12 cellular contexts compared by ENCODE assay signal in the genomic region with DNA sequence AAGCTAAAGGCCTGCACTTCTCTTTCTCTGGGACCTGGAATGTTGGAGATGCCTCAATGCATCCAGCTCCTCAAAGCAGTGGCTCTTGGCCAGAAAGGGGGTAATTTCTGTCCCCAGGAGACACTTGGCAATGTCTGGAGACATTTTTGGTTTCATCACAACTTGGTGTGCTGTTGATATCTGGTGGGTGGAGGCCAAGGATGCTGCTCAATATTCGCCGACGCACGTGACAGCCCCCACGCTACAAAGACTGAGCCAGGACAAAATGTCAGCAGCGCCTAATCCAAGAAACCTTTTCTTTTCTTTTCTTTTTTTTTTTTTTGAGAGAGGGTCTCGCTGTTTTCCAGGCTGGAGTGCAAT.
"Had no signal": no experiment of that assay in that cellular context is flagged by ENCODE, and none has a peak within 500 bp of the region (broad histone marks: within the 10 kb centered on the region; RNA-seq: fewer than 3 reads in every experiment).

No MANE protein-coding gene starts in this region.

- H2AFZ ChIP-seq: neural progenitor cell, parathyroid adenoma had no signal

- H3K4me3 Mint-ChIP-seq: activated naive CD8-positive, alpha-beta T cell treated with anti-CD3 and anti-CD28 coated beads, Interleukin-2, amount 10 ng/mL, durations not matched to agents 7 days and 5 days; mesothelial cell of epicardium; neural progenitor cell; T-helper 2 cell treated with Interferon-gamma antibody and Interleukin-4, amounts not matched to agents 5 μg/mL and 100 μg/mL, for 36 hours had no signal

- H3K36me3 Mint-ChIP-seq: activated naive CD8-positive, alpha-beta T cell treated with anti-CD3 and anti-CD28 coated beads, Interleukin-2, amount 10 ng/mL, durations not matched to agents 7 days and 5 days had no signal

- H3K27ac ChIP-seq: lower lobe of right lung, neural progenitor cell, parathyroid adenoma had no signal

- ATAC-seq: activated CD4-positive, CD25-positive, alpha-beta regulatory T cell treated with anti-CD3 and anti-CD28 coated beads, Interleukin-2, amount 50 U/mL, for 24 hours; stimulated activated naive CD8-positive, alpha-beta T cell treated with anti-CD3 and anti-CD28 coated beads, Interleukin-15, Interleukin-2, amounts not matched to agents 100 U/mL and 50 U/mL, for 24 hours had no signal

- DNase-seq: activated naive CD4-positive, alpha-beta T cell; activated naive CD8-positive, alpha-beta T cell treated with anti-CD3 and anti-CD28 coated beads, Interleukin-2, amount 10 ng/mL, durations not matched to agents 7 days and 5 days; lower lobe of right lung; stimulated activated naive CD8-positive, alpha-beta T cell treated with anti-CD3 and anti-CD28 coated beads, Interleukin-15, Interleukin-2, amounts not matched to agents 100 U/mL and 50 U/mL, for 24 hours; SW 1271; trophoblast cell had no signal

- H3K4me2 ChIP-seq: neural progenitor cell had no signal

- H3K79me2 ChIP-seq: parathyroid adenoma had no signal

- H3K4me1 ChIP-seq: neural progenitor cell, parathyroid adenoma had no signal

- H3K36me3 ChIP-seq: lower lobe of right lung, neural progenitor cell had no signal

- H3K9ac ChIP-seq: neural progenitor cell, parathyroid adenoma had no signal

- H3K9me3 Mint-ChIP-seq: activated naive CD8-positive, alpha-beta T cell treated with anti-CD3 and anti-CD28 coated beads, Interleukin-2, amount 10 ng/mL, durations not matched to agents 7 days and 5 days; mesothelial cell of epicardium; neural progenitor cell; T-helper 2 cell treated with Interferon-gamma antibody and Interleukin-4, amounts not matched to agents 5 μg/mL and 100 μg/mL, for 36 hours had no signal

- H3K27me3 ChIP-seq: neural progenitor cell had no signal

- H3K9me3 ChIP-seq: lower lobe of right lung had no signal

- H3K4me3 ChIP-seq: lower lobe of right lung, neural progenitor cell, skin epidermis had no signal

- H3K27ac Mint-ChIP-seq: activated naive CD8-positive, alpha-beta T cell treated with anti-CD3 and anti-CD28 coated beads, Interleukin-2, amount 10 ng/mL, durations not matched to agents 7 days and 5 days; mesothelial cell of epicardium; neural progenitor cell; T-helper 2 cell treated with Interferon-gamma antibody and Interleukin-4, amounts not matched to agents 5 μg/mL and 100 μg/mL, for 36 hours had no signal
